In the genomic region with DNA sequence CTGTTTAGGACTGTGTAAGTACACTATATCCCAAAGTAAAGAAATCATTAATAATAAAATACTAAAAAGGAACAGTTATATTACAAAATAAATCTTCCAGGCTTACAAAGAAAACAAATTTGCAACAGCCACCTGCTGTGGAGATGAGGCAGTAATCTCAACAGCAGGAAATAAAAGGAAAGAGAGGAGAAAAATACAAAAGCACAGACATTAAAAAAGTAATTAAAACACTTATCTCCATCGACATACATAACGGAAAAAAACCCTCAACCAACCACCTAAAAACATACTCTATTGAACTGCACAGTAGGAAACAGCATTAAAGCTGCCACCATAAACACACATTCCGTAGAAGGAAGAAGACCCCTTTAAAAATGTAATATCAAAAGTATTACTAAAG, we compare ENCODE assay signal across 28 cellular contexts.
DNase-seq lines count a peak whose midpoint lies in the region; ATAC-seq and TF ChIP-seq lines count a peak whose summit lies in the region.
"Had no signal": no experiment of that assay in that cellular context is flagged by ENCODE, and none has a peak within 500 bp of the region (broad histone marks: within the 10 kb centered on the region; RNA-seq: fewer than 3 reads in every experiment).

No MANE protein-coding gene starts in this region.

- CTCF ChIA-PET in A673 (lab: Charles Lee), result no interaction called here

- no peak overlapping the region for H3K9ac ChIP-seq in SK-N-MC (ENCODE audit: insufficient read length)
- H3K9ac ChIP-seq: parathyroid adenoma had no signal

- peak; percentile 83 for DNase-seq in A673 (ENCODE audit: low spot score)
- DNase-seq in NCI-H1105 (lab: John Stamatoyannopoulos, UW), result peak; percentile 52
- peak; percentile 86 for DNase-seq in NCI-H69 (lab: John Stamatoyannopoulos, UW)
- peak; percentile 51 for DNase-seq in SK-N-MC (ENCODE audit: low read depth, low spot score)
- DNase-seq in GM10266 (ENCODE audit: extremely low spot score), result no peak
- DNase-seq in HUDEP-2 (lab: John Stamatoyannopoulos, UW; ENCODE audit: unreplicated experiment in 76 of 76), result no peak
- no peak for DNase-seq in stimulated activated CD4-positive, alpha-beta T cell treated with anti-CD3 and anti-CD28 coated beads, Interleukin-2, amount 100 ng/mL, for 48 hours
- DNase-seq: activated CD4-positive, CD25-positive, alpha-beta regulatory T cell; activated CD8-positive, alpha-beta memory T cell treated with anti-CD3 and anti-CD28 coated beads, Interleukin-2, amount 10 ng/mL, durations not matched to agents 7 days and 5 days; activated T-cell treated with anti-CD3 and anti-CD28 coated beads, Interleukin-2, amount 50 U/mL, for 48 hours; caudate nucleus; CD4-positive, alpha-beta T cell; GOT3; head of caudate nucleus; Karpas-422; NCI-H187; NCI-H524 treated with DMSO at 0.1 percent for 48 hours; nephron progenitor cell; stimulated activated naive CD4-positive, alpha-beta T cell; upper lobe of left lung had no signal

- POLR2A ChIA-PET in A673 (lab: Charles Lee; ENCODE audit: low non-redundant PET), result no interaction called here

- H3K27me3 ChIP-seq in A673 (replicated peaks; ENCODE audit: insufficient read depth, low read depth, low read length, poor library complexity), result peaks cover 14% of the 10 kb centered on the region
- H3K27me3 ChIP-seq: esophagus muscularis mucosa, upper lobe of left lung had no signal

- no peak overlapping the region for H3K27ac ChIP-seq in A673 (ENCODE audit: low read depth, low read length, poor library complexity, severe bottlenecking)
- H3K27ac ChIP-seq in SK-N-MC, result no peak overlapping the region
- H3K27ac ChIP-seq: esophagus muscularis mucosa, HL-60, parathyroid adenoma, RWPE1, skin epidermis, upper lobe of left lung had no signal

- peaks cover 21% of the 10 kb centered on the region for H3K4me1 ChIP-seq in A673 (ENCODE audit: insufficient read depth, low read length, poor library complexity, severe bottlenecking)
- H3K4me1 ChIP-seq: esophagus muscularis mucosa, parathyroid adenoma, upper lobe of left lung had no signal

- TF ChIP-seq CTCF in A673 (conservative IDR thresholded peaks at IDR 0.05; ENCODE audit: low read depth, low read length), result no peak
- TF ChIP-seq CTCF in GM10266 (IDR thresholded peaks at IDR 0.05; ENCODE audit: control insufficient read depth, insufficient read depth, low read depth, missing control alignments), result no peak

- no TSS peak for BruUV-seq in A673 (replicated peaks; lab: Mats Ljungman, UMichigan)

- intact Hi-C loops in A673 (cut with micrococcal nuclease; ENCODE audit: unreplicated experiment), result no loop called here

- ATAC-seq in HG02798 (IDR thresholded peaks at IDR 0.05; ENCODE audit: poor library complexity, unreplicated experiment), result no peak
- ATAC-seq: activated CD8-positive, alpha-beta memory T cell treated with anti-CD3 and anti-CD28 coated beads, Interleukin-2, amount 10 ng/mL, durations not matched to agents 7 days and 5 days; left lobe of liver had no signal

- no peaks in the 10 kb centered on the region for H3K9me3 ChIP-seq in A673 (ENCODE audit: low read depth, low read length, poor library complexity, severe bottlenecking)
- H3K9me3 ChIP-seq in SK-N-MC (ENCODE audit: low read depth, low read length), result no peaks in the 10 kb centered on the region
- H3K9me3 ChIP-seq: esophagus muscularis mucosa, upper lobe of left lung had no signal

- no peaks in the 10 kb centered on the region for H3K36me3 ChIP-seq in A673 (ENCODE audit: insufficient read depth, low read length, poor library complexity, severe bottlenecking)
- no peaks in the 10 kb centered on the region for H3K36me3 ChIP-seq in SK-N-MC (ENCODE audit: insufficient read depth, low read length)
- H3K36me3 ChIP-seq: esophagus muscularis mucosa, upper lobe of left lung had no signal

- peak overlapping the region; percentile 9 for H3K4me3 ChIP-seq in A673 (ENCODE audit: low read depth, low read length, poor library complexity, severe bottlenecking)
- H3K4me3 ChIP-seq in SK-N-MC, result peak overlapping the region; percentile 2; the same call in 1 of the 2 replicates
- H3K4me3 ChIP-seq: esophagus muscularis mucosa, GM12878, skin epidermis, upper lobe of left lung had no signal

Comparison
In these comparisons a context has a peak if more than half of its experiments do, and no peak if none do; other contexts are left out.
1. DNase-seq: peak in A673 (single experiment), NCI-H1105 (single experiment), NCI-H69 (single experiment) and SK-N-MC (single experiment); none in GM10266 (single experiment), HUDEP-2 (0 of 76) and stimulated activated CD4-positive, alpha-beta T cell treated with anti-CD3 and anti-CD28 coated beads, Interleukin-2, amount 100 ng/mL, for 48 hours (0 of 2).